10 cellular contexts compared by ENCODE assay signal in the genomic region with DNA sequence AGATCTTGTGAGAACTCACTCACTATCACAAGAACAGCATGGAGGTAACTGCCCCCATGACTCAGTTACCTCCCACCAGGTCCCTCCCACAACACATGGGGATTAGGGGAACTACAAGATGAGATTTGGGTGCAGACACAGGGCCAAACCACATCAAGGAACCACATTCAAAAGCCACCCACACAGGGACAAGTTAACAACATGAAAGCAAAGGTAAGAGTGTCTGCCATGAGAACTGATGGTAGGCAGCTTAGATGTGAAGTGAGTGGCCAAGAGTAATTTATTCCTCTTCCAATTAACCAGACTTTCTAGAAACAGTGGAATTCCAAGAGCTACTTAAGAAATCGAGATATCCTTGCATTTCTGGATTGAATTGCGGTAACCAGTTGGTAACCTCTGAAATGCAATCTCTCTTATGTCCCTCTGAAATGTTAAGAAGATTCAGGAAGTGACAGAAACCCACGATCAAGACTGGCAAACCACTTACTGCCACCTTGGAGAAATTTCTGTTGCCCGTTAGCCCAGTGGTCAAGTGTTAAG.
DNase-seq lines count a peak whose midpoint lies in the region; ATAC-seq and TF ChIP-seq lines count a peak whose summit lies in the region.
"Had no signal": no experiment of that assay in that cellular context is flagged by ENCODE, and none has a peak within 500 bp of the region (broad histone marks: within the 10 kb centered on the region; RNA-seq: fewer than 3 reads in every experiment).

No MANE protein-coding gene starts in this region.

- no peaks in the 10 kb centered on the region for H3K27me3 Mint-ChIP-seq in natural killer cell (ENCODE audit: low read depth in 2 of 2)

- no peaks in the 10 kb centered on the region for H3K9me3 Mint-ChIP-seq in natural killer cell

- ATAC-seq in HG03457 (IDR thresholded peaks at IDR 0.05; ENCODE audit: unreplicated experiment) (peak; percentile 61), natural killer cell (peak; percentile 31 to 85 (median 69)), GM19397 (IDR thresholded peaks at IDR 0.05; ENCODE audit: unreplicated experiment) (no peak), left cardiac atrium (no peak), HG03196 (IDR thresholded peaks at IDR 0.05; ENCODE audit: unreplicated experiment) (no peak)
- ATAC-seq: left lung had no signal

- H3K27ac Mint-ChIP-seq in natural killer cell: peak overlapping the region in 1 of 2 donors; percentile 50

- H3K4me1 Mint-ChIP-seq in natural killer cell: peaks cover 27 to 30% of the 10 kb centered on the region in 2 donors

- DNase-seq in CD1c-positive myeloid dendritic cell (ENCODE audit: extremely low spot score): peak; percentile 66
- DNase-seq in activated CD8-positive, alpha-beta memory T cell treated with anti-CD3 and anti-CD28 coated beads, Interleukin-2, amount 50 U/mL, for 24 hours (ENCODE audit: extremely low read depth): peak; percentile 53
- no peak for DNase-seq in natural killer cell
- DNase-seq in NCI-H1436 treated with DMSO at 0.1 percent for 48 hours (lab: John Stamatoyannopoulos, UW): no peak
- DNase-seq in left cardiac atrium: no peak
- DNase-seq: erythroblast, left lung had no signal

- no peaks in the 10 kb centered on the region for H3K36me3 Mint-ChIP-seq in natural killer cell

- H3K4me3 Mint-ChIP-seq in natural killer cell: peak overlapping the region; percentile 2

- intact Hi-C loops in natural killer cell (cut with micrococcal nuclease) (no loop called here), left cardiac atrium (cut with DNase I) (no loop called here)

- TF ChIP-seq CTCF in natural killer cell (IDR thresholded peaks at IDR 0.05): no peak

Comparison
In these comparisons a context has a peak if more than half of its experiments do, and no peak if none do; other contexts are left out.
1. DNase-seq: peak in CD1c-positive myeloid dendritic cell (single experiment) and activated CD8-positive, alpha-beta memory T cell treated with anti-CD3 and anti-CD28 coated beads, Interleukin-2, amount 50 U/mL, for 24 hours (single experiment); none in natural killer cell (single experiment), NCI-H1436 treated with DMSO at 0.1 percent for 48 hours (single experiment) and left cardiac atrium (single experiment).
2. ATAC-seq: peak in HG03457 (single experiment) and natural killer cell (3 of 3); none in GM19397 (single experiment), left cardiac atrium (0 of 2) and HG03196 (single experiment).